In genomic region chr7:113113912-113114311, GRCh38 we compare ENCODE assay signal across 10 cellular contexts. TPM values are rescaled to one million over a fixed set of nuclear protein-coding genes. Genes with fewer than 3 reads are reported as not detected.
DNase-seq lines count a peak whose midpoint lies in the region; ATAC-seq and TF ChIP-seq lines count a peak whose summit lies in the region.
"Had no signal": no experiment of that assay in that cellular context is flagged by ENCODE, and none has a peak within 500 bp of the region (broad histone marks: within the 10 kb centered on the region; RNA-seq: fewer than 3 reads in every experiment).

No MANE protein-coding gene starts in this region.

- no peaks in the 10 kb centered on the region; the same call in 1 of the 2 replicates for H3K79me2 ChIP-seq in KMS-11 (ENCODE audit: insufficient read depth, low read depth)

- H3K27ac ChIP-seq in KMS-11 = no peak overlapping the region
- H3K27ac ChIP-seq: esophagus squamous epithelium had no signal

- H3K4me1 ChIP-seq in KMS-11 (ENCODE audit: low read depth, poor library complexity, severe bottlenecking) = peaks cover 10% of the 10 kb centered on the region

- H2AFZ ChIP-seq in KMS-11 (ENCODE audit: low read depth) = no peak overlapping the region

- H3K36me3 ChIP-seq in KMS-11 (ENCODE audit: insufficient read depth) = no peaks in the 10 kb centered on the region
- no peaks in the 10 kb centered on the region; the same call in 1 of the 2 replicates for H3K36me3 ChIP-seq in MG63

- H3K9me3 ChIP-seq in MG63 = no peaks in the 10 kb centered on the region
- H3K9me3 ChIP-seq: esophagus squamous epithelium had no signal

- TF ChIP-seq CTCF in KMS-11 (conservative IDR thresholded peaks at IDR 0.05; ENCODE audit: low read depth, low read length) (peak; percentile 41; the same call in 1 of the 2 replicates), epithelial cell of esophagus (IDR thresholded peaks at IDR 0.05; ENCODE audit: insufficient read depth, low read depth, low read length, missing control alignments) (peak; percentile 27)

- no peaks in the 10 kb centered on the region for H4K20me1 ChIP-seq in KMS-11 (ENCODE audit: insufficient read depth)

- ATAC-seq in GM19328 (IDR thresholded peaks at IDR 0.05; ENCODE audit: unreplicated experiment) (peak; percentile 35), GM21515 (IDR thresholded peaks at IDR 0.05; ENCODE audit: unreplicated experiment) (no peak)

- no peak overlapping the region for H3K4me3 ChIP-seq in KMS-11 (IDR thresholded peaks at IDR 0.05; ENCODE audit: insufficient read depth, low read depth, low read length)
- H3K4me3 ChIP-seq in epithelial cell of esophagus (ENCODE audit: low read length) = no peak overlapping the region
- no peak overlapping the region for H3K4me3 ChIP-seq in MG63
- H3K4me3 ChIP-seq: esophagus squamous epithelium had no signal

- DNase-seq in DMS53 treated with DMSO at 0.1 percent for 48 hours (lab: John Stamatoyannopoulos, UW; ENCODE audit: unreplicated experiment) = peak; percentile 12
- DNase-seq in epithelial cell of esophagus (ENCODE audit: low read depth) = peak; percentile 54
- no peak for DNase-seq in stimulated activated CD4-positive, alpha-beta T cell treated with anti-CD3 and anti-CD28 coated beads, Interleukin-4, amount 100 ng/mL, for 1 hour
- no peak for DNase-seq in activated CD4-positive, alpha-beta T cell treated with anti-CD3 and anti-CD28 coated beads, Interleukin-2, amount 50 U/mL, for 48 hours
- DNase-seq in MG63 = no peak
- DNase-seq: activated gamma-delta T cell treated with Interleukin-2 at 50 U/mL for 16 hours, esophagus squamous epithelium had no signal

- no peak overlapping the region for H3K4me2 ChIP-seq in KMS-11

- H3K9ac ChIP-seq in KMS-11 = no peak overlapping the region

- H3K27me3 ChIP-seq in KMS-11 (ENCODE audit: insufficient read depth, low read depth) (no peaks in the 10 kb centered on the region), MG63 (no peaks in the 10 kb centered on the region)
- H3K27me3 ChIP-seq: esophagus squamous epithelium had no signal

RNA-seq across cellular contexts. Expression of gene SMIM30, which starts 4.4 kb away (rescaled TPM):
- 44.4 and 45.1 TPM in 2 replicates for total RNA-seq in MG63 (2014; rRNA removed; shearing (Covaris generic); ENCODE audit: low replicate concordance)

RNA-seq across cellular contexts. Expression of gene GPR85, which starts 27.3 kb away (rescaled TPM):
- total RNA-seq in MG63 (2014; rRNA removed; shearing (Covaris generic); ENCODE audit: low replicate concordance) = 1.3 and 1.8 TPM in 2 replicates

Comparison
In these comparisons a context has a peak if more than half of its experiments do, and no peak if none do; other contexts are left out.
1. DNase-seq: peak in DMS53 treated with DMSO at 0.1 percent for 48 hours (single experiment) and epithelial cell of esophagus (single experiment); none in stimulated activated CD4-positive, alpha-beta T cell treated with anti-CD3 and anti-CD28 coated beads, Interleukin-4, amount 100 ng/mL, for 1 hour (single experiment), activated CD4-positive, alpha-beta T cell treated with anti-CD3 and anti-CD28 coated beads, Interleukin-2, amount 50 U/mL, for 48 hours (0 of 2) and MG63 (single experiment).